Comparison of ENCODE assay signal across 8 cellular contexts in genomic region chr16:89360760-89361435, GRCh38.
DNase-seq lines count a peak whose midpoint lies in the region; ATAC-seq and FAIRE-seq lines count a peak whose summit lies in the region.

No MANE protein-coding gene starts in this region.

- peak; percentile 58 for ATAC-seq in HG03095 (IDR thresholded peaks at IDR 0.05; ENCODE audit: unreplicated experiment)

- DNase-seq in GM18507 (ENCODE audit: extremely low spot score, insufficient read length, low read depth) (peak; percentile 58), epithelial cell of prostate (ENCODE audit: low read depth, low spot score) (no peak), OCI-M2 (lab: John Stamatoyannopoulos, UW; ENCODE audit: unreplicated experiment) (no peak), NCI-H1048 (lab: John Stamatoyannopoulos, UW) (no peak), amniotic stem cell (lab: John Stamatoyannopoulos, UW) (no peak)
- DNase-seq in activated CD4-positive, alpha-beta T cell treated with anti-CD3 and anti-CD28 coated beads, Interleukin-2, amount 50 U/mL, for 1 hour = peak; percentile 68
- DNase-seq in stimulated activated CD8-positive, alpha-beta memory T cell treated with anti-CD3 and anti-CD28 coated beads, Interleukin-12 subunit alpha, Interleukin-12 subunit beta, amount 100 ng/mL, for 4 hours (ENCODE audit: low read depth) = peak; percentile 63

- FAIRE-seq in GM18507 (lab: Jason Lieb, UNC) = peak; percentile 94

- peak overlapping the region; percentile 87 for H3K27ac ChIP-seq in epithelial cell of prostate

Comparison
In these comparisons a context has a peak if more than half of its experiments do, and no peak if none do; other contexts are left out.
1. DNase-seq: peak in GM18507 (single experiment), activated CD4-positive, alpha-beta T cell treated with anti-CD3 and anti-CD28 coated beads, Interleukin-2, amount 50 U/mL, for 1 hour (single experiment) and stimulated activated CD8-positive, alpha-beta memory T cell treated with anti-CD3 and anti-CD28 coated beads, Interleukin-12 subunit alpha, Interleukin-12 subunit beta, amount 100 ng/mL, for 4 hours (single experiment); none in epithelial cell of prostate (single experiment), OCI-M2 (single experiment), NCI-H1048 (single experiment) and amniotic stem cell (single experiment).